ENCODE assay signal across 9 cellular contexts in genomic region chr5:154287136-154287535, GRCh38.
DNase-seq lines count a peak whose midpoint lies in the region; ATAC-seq, FAIRE-seq and TF ChIP-seq lines count a peak whose summit lies in the region.
"Had no signal": no experiment of that assay in that cellular context is flagged by ENCODE, and none has a peak within 500 bp of the region (broad histone marks: within the 10 kb centered on the region; RNA-seq: fewer than 3 reads in every experiment).

No MANE protein-coding gene starts in this region.

- FAIRE-seq in bronchial epithelial cell (lab: Jason Lieb, UNC): no peak

- H3K4me1 ChIP-seq in stomach: peaks cover 30 to 71% (median 51%) of the 10 kb centered on the region in 4 donors

- H3K4me3 ChIP-seq in bronchial epithelial cell (ENCODE audit: low read depth, low read length) (no peak overlapping the region), kidney epithelial cell (ENCODE audit: low read depth, low read length) (no peak overlapping the region), stomach (no peak overlapping the region)

- no peaks in the 10 kb centered on the region for H3K36me3 ChIP-seq in bronchial epithelial cell (ENCODE audit: control insufficient read depth, insufficient read depth, low read length)
- H3K36me3 ChIP-seq in kidney epithelial cell (ENCODE audit: control insufficient read depth, insufficient read depth, low read length): no peaks in the 10 kb centered on the region
- H3K36me3 ChIP-seq in stomach: no peaks in the 10 kb centered on the region

- TF ChIP-seq CTCF in bronchial epithelial cell (IDR thresholded peaks at IDR 0.05; ENCODE audit: insufficient read depth, low read length, severe bottlenecking) (no peak), kidney epithelial cell (IDR thresholded peaks at IDR 0.05; ENCODE audit: insufficient read depth, low read length, poor library complexity, severe bottlenecking) (no peak), stomach (IDR thresholded peaks at IDR 0.05) (no peak)

- TF ChIP-seq POLR2A in stomach (IDR thresholded peaks at IDR 0.05): no peak

- H3K9me3 ChIP-seq in stomach: no peaks in the 10 kb centered on the region

- no peak for ATAC-seq in GM18519 (IDR thresholded peaks at IDR 0.05; ENCODE audit: low FRiP score, unreplicated experiment)
- ATAC-seq in HG03280 (IDR thresholded peaks at IDR 0.05; ENCODE audit: unreplicated experiment): no peak

- WGBS in stomach, 5 donors: 25 to 44% (median 30%) methylated on average over 5 of the region's 5 CpGs

- H3K27ac ChIP-seq in stomach: peak overlapping the region; percentile 73 to 88 (median 82)

- H3K27me3 ChIP-seq in bronchial epithelial cell (ENCODE audit: control insufficient read depth, insufficient read depth, low read length): no peaks in the 10 kb centered on the region
- H3K27me3 ChIP-seq in kidney epithelial cell (ENCODE audit: control insufficient read depth, insufficient read depth, low read length): no peaks in the 10 kb centered on the region
- H3K27me3 ChIP-seq in stomach: no peaks in the 10 kb centered on the region

- intact Hi-C loops in stomach (cut with DNase I; ENCODE audit: low total_unique reads): no loop called here

- DNase-seq in HPDE6-E6E7 (ENCODE audit: extremely low spot score): peak; percentile 45
- peak; percentile 81 for DNase-seq in bronchial epithelial cell (ENCODE audit: low read depth)
- peak; percentile 86 for DNase-seq in kidney epithelial cell (ENCODE audit: low read depth)
- peak; percentile 61 for DNase-seq in stomach
- no peak for DNase-seq in LoVo (ENCODE audit: low spot score)
- no peak for DNase-seq in NCI-H526 (lab: John Stamatoyannopoulos, UW)
- DNase-seq: activated gamma-delta T cell treated with Interleukin-2 at 50 U/mL for 16 hours had no signal

- TF ChIP-seq EP300 in stomach (IDR thresholded peaks at IDR 0.05): no peak

Comparison
In these comparisons a context has a peak if more than half of its experiments do, and no peak if none do; other contexts are left out.
1. DNase-seq: peak in HPDE6-E6E7 (single experiment), bronchial epithelial cell (single experiment), kidney epithelial cell (single experiment) and stomach (single experiment); none in LoVo (single experiment) and NCI-H526 (0 of 2).